Comparison of ENCODE assay signal across 8 cellular contexts in the genomic region with DNA sequence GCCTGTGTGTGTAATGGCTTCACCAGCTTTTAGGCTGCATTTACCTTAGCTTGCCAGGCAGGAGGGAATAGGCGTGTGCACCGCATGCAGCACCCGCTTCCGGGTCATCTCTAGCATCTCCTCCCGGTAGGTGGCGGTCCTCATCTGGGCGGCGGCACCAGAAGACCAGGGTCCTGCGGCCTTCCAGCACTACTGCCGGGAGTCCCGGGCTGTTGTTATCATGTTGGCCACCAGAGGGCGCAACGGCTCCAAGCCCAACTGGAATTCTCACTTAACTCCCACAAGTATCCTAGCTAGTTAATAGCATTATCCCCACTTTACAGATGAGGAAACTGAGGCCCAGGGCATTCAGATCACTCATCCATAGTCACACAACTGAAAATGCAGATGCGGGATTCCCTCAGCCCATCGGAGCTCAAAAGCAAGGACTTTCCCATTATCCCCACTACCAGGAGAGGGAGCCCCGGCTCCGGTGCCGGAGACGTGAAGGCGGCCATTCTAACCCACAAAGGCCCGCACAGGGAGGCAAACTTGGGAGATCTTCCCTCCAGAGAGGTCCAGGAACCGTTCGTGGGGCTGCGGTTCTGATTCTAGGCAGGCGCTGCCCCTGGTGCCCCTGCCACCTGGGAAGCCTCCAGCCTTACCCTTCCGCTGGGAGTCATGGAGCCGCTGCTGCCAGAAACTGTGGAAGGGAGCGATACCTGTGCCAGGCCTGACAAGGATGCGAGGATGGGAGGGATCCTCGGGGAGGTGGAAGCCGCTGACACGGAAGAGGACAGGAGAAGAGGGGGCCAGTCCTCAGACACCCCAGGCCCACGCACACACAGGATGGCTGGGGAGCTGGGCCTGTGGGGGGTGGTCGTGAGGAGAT. TPM values are rescaled to one million over a fixed set of nuclear protein-coding genes. Genes with fewer than 3 reads are reported as not detected.
DNase-seq lines count a peak whose midpoint lies in the region; ATAC-seq and TF ChIP-seq lines count a peak whose summit lies in the region.

No MANE protein-coding gene starts in this region.

- no peak overlapping the region for H3K4me2 ChIP-seq in SU-DHL-6 (ENCODE audit: low read depth, low read length, poor library complexity, severe bottlenecking)

- no peaks in the 10 kb centered on the region for H3K27me3 Mint-ChIP-seq in activated naive CD8-positive, alpha-beta T cell treated with anti-CD3 and anti-CD28 coated beads, Interleukin-2, amount 10 ng/mL, durations not matched to agents 7 days and 5 days

- TF ChIP-seq EP300 in sigmoid colon (IDR thresholded peaks at IDR 0.05) = no peak

- no peaks in the 10 kb centered on the region for H3F3A ChIP-seq in SU-DHL-6 (ENCODE audit: insufficient read depth)

- ATAC-seq in activated naive CD8-positive, alpha-beta T cell treated with anti-CD3 and anti-CD28 coated beads, Interleukin-2, amount 10 ng/mL, durations not matched to agents 7 days and 5 days (ENCODE audit: low read depth) = peak; percentile 81
- ATAC-seq in left cardiac atrium (peak in 1 of 2 donors; percentile 31), GM18520 (IDR thresholded peaks at IDR 0.05; ENCODE audit: unreplicated experiment) (no peak)

- TF ChIP-seq CTCF in SU-DHL-6 (IDR thresholded peaks at IDR 0.05; ENCODE audit: insufficient read depth, low read length, poor library complexity, severe bottlenecking) = peak; percentile 98
- peak; percentile 36 to 86 (median 76) for TF ChIP-seq CTCF in sigmoid colon (IDR thresholded peaks at IDR 0.05)

- WGBS in sigmoid colon, 2 donors = 35 to 47% methylated on average over 34 of the region's 34 CpGs

- DNase-seq in DMS53 (lab: John Stamatoyannopoulos, UW) (peak; percentile 98), GOT3 (lab: John Stamatoyannopoulos, UW) (peak; percentile 26), MV-4-11 (lab: John Stamatoyannopoulos, UW) (peak; percentile 83), left cardiac atrium (peak; percentile 67), sigmoid colon (peak; percentile 79)
- peak; percentile 77 for DNase-seq in activated naive CD8-positive, alpha-beta T cell treated with anti-CD3 and anti-CD28 coated beads, Interleukin-2, amount 10 ng/mL, durations not matched to agents 7 days and 5 days

- no peak overlapping the region for H3K9ac ChIP-seq in SU-DHL-6 (ENCODE audit: low read length)

- no peaks in the 10 kb centered on the region for H3K9me3 Mint-ChIP-seq in activated naive CD8-positive, alpha-beta T cell treated with anti-CD3 and anti-CD28 coated beads, Interleukin-2, amount 10 ng/mL, durations not matched to agents 7 days and 5 days

- no peaks in the 10 kb centered on the region for H3K36me3 Mint-ChIP-seq in activated naive CD8-positive, alpha-beta T cell treated with anti-CD3 and anti-CD28 coated beads, Interleukin-2, amount 10 ng/mL, durations not matched to agents 7 days and 5 days

- H3K4me3 Mint-ChIP-seq in activated naive CD8-positive, alpha-beta T cell treated with anti-CD3 and anti-CD28 coated beads, Interleukin-2, amount 10 ng/mL, durations not matched to agents 7 days and 5 days = no peak overlapping the region

- intact Hi-C loops in left cardiac atrium (cut with DNase I) (loop anchor here (2.0 to 10.0 kb wide), 3 partner anchors 102 to 430 kb away; no protein-coding TSS in a partner anchor), sigmoid colon (cut with DNase I) (loop anchor here (2.0 to 5.0 kb wide), 4 partner anchors 102 to 418 kb away; no protein-coding TSS in a partner anchor)

- no peak overlapping the region for H3K27ac Mint-ChIP-seq in activated naive CD8-positive, alpha-beta T cell treated with anti-CD3 and anti-CD28 coated beads, Interleukin-2, amount 10 ng/mL, durations not matched to agents 7 days and 5 days

- H3K79me2 ChIP-seq in SU-DHL-6 (ENCODE audit: insufficient read depth, low read length) = no peaks in the 10 kb centered on the region

- POLR2A ChIA-PET in activated naive CD8-positive, alpha-beta T cell treated with anti-CD3 and anti-CD28 coated beads, Interleukin-2, amount 10 ng/mL, durations not matched to agents 7 days and 5 days (lab: Charles Lee) = interaction anchor here (1.0 kb wide), 1 partner anchor 101 kb away, joined by 3 read pairs; no protein-coding TSS in a partner anchor

- no peaks in the 10 kb centered on the region for H3K36me3 ChIP-seq in SU-DHL-6 (ENCODE audit: low read length)
- no peaks in the 10 kb centered on the region for H3K36me3 ChIP-seq in sigmoid colon

- no peaks in the 10 kb centered on the region for H4K20me1 ChIP-seq in SU-DHL-6 (ENCODE audit: low read depth, low read length)

- no peaks in the 10 kb centered on the region for H3K27me3 ChIP-seq in SU-DHL-6 (ENCODE audit: low read length)
- no peaks in the 10 kb centered on the region for H3K27me3 ChIP-seq in sigmoid colon

- peak overlapping the region; percentile 94 for H2AFZ ChIP-seq in SU-DHL-6 (ENCODE audit: low read depth, low read length, severe bottlenecking)

- H3K9me3 ChIP-seq in SU-DHL-6 (ENCODE audit: insufficient read depth, low read length) = no peaks in the 10 kb centered on the region
- H3K9me3 ChIP-seq in sigmoid colon = no peaks in the 10 kb centered on the region

- H3K27ac ChIP-seq in SU-DHL-6 (ENCODE audit: low read depth, low read length) (no peak overlapping the region), sigmoid colon (no peak overlapping the region)

- H3K4me1 Mint-ChIP-seq in activated naive CD8-positive, alpha-beta T cell treated with anti-CD3 and anti-CD28 coated beads, Interleukin-2, amount 10 ng/mL, durations not matched to agents 7 days and 5 days = peaks cover 10% of the 10 kb centered on the region

- H3K4me3 ChIP-seq in SU-DHL-6 (ENCODE audit: insufficient read depth, low read length, poor library complexity, severe bottlenecking) = no peak overlapping the region
- H3K4me3 ChIP-seq in sigmoid colon = no peak overlapping the region

- no peaks in the 10 kb centered on the region for H3K9me2 ChIP-seq in SU-DHL-6 (replicated peaks; ENCODE audit: insufficient read depth, low read length)

- no peak for TF ChIP-seq POLR2A in sigmoid colon (IDR thresholded peaks at IDR 0.05)

- no peaks in the 10 kb centered on the region for H3K4me1 ChIP-seq in sigmoid colon

RNA-seq across cellular contexts. Expression of a gene that starts 23.9 kb away (rescaled TPM):
- total RNA-seq in activated naive CD8-positive, alpha-beta T cell treated with anti-CD3 and anti-CD28 coated beads, Interleukin-2, amount 10 ng/mL, durations not matched to agents 7 days and 5 days = 100 to 1,000 TPM; 159 to 175 TPM
- total RNA-seq in left cardiac atrium (10 to 100 TPM; 32.2 to 49.3 TPM), sigmoid colon (10 to 100 TPM; 17.8 to 33.2 (median 22.2) TPM)
- 100 to 1,000 TPM; 333 to 476 (median 455) TPM for polyA plus RNA-seq in sigmoid colon

Comparison
In these comparisons a context has a peak if more than half of its experiments do, and no peak if none do; other contexts are left out.
1. DNase-seq: peak in every context shown above with its lines; median percentile 98 in DMS53; 83 in MV-4-11; 79 in sigmoid colon; 77 in activated naive CD8-positive, alpha-beta T cell treated with anti-CD3 and anti-CD28 coated beads, Interleukin-2, amount 10 ng/mL, durations not matched to agents 7 days and 5 days; 67 in left cardiac atrium; 26 in GOT3.